Comparison of ENCODE assay signal across 10 cellular contexts in the genomic region with DNA sequence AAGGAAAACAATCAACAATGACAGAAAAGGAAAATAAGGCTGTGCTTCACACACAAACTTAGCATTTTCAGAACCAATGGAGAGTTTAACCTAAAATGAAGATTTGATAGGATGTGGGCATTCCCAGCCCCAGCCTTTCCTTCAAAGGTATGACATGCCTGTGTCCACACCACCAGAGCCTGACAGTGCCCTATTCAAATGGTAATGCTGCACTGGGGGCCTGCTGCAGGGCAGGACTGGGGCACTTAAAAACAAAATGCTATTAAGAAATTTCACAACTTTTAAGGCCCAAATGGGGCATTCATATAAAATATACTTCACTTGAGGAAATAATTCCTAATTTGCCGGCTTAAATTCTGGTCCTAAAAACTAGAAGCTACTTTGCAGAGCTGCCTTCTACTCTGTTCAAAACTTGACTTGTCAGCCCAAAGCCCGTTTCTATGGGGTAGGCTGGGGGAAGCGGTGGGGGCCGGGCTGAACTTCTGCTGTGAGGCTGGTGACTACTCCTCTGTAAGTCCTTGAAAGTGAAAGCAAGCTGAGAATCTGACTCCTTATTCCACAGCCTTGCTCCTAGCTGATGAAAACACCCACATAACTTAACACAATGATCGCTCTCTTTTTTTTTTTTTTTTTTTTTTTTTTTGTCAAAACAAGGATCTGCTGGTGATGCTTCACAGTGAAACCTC. TPM values are rescaled to one million over a fixed set of nuclear protein-coding genes. Genes with fewer than 3 reads are reported as not detected.
DNase-seq lines count a peak whose midpoint lies in the region; ATAC-seq, FAIRE-seq and TF ChIP-seq lines count a peak whose summit lies in the region.
"Had no signal": no experiment of that assay in that cellular context is flagged by ENCODE, and none has a peak within 500 bp of the region (broad histone marks: within the 10 kb centered on the region; RNA-seq: fewer than 3 reads in every experiment).

No MANE protein-coding gene starts in this region.

- H3K9ac ChIP-seq in astrocyte (ENCODE audit: low read length), result peak overlapping the region; percentile 40

- H3K27ac ChIP-seq in astrocyte (ENCODE audit: low read depth, low read length) (no peak overlapping the region), thyroid gland (peak overlapping the region; percentile 14 to 65 (median 45))

- ATAC-seq in left lobe of liver, result peak; percentile 39
- ATAC-seq in HG02970 (IDR thresholded peaks at IDR 0.05; ENCODE audit: low FRiP score, unreplicated experiment), result no peak
- ATAC-seq: mucosa of descending colon had no signal

- 35 to 69% methylated on average over 5 of the region's 5 CpGs for WGBS in thyroid gland, 2 donors

- H3K36me3 Mint-ChIP-seq in astrocyte (ENCODE audit: low read depth, unreplicated experiment), result peaks cover 9% of the 10 kb centered on the region

- peak; percentile 34 for DNase-seq in stimulated activated CD4-positive, alpha-beta T cell treated with anti-CD3 and anti-CD28 coated beads, Interleukin-15, amount 100 ng/mL, for 24 hours
- DNase-seq in stimulated activated CD4-positive, alpha-beta T cell treated with anti-CD3 and anti-CD28 coated beads, Interleukin-4, amount 100 ng/mL, for 24 hours, result no peak
- peak; percentile 62 for DNase-seq in astrocyte (ENCODE audit: low read depth)
- no peak for DNase-seq in left lobe of liver (ENCODE audit: low spot score)
- peak; percentile 67 to 79 for DNase-seq in thyroid gland
- DNase-seq in NCI-H2029 treated with DMSO at 0.1 percent for 48 hours (lab: John Stamatoyannopoulos, UW), result no peak
- no peak for DNase-seq in DMS79 treated with DMSO at 0.1 percent for 48 hours (lab: John Stamatoyannopoulos, UW)
- DNase-seq: mucosa of descending colon, NCI-H1105 had no signal

- H3K4me1 Mint-ChIP-seq in astrocyte (ENCODE audit: low read depth, unreplicated experiment), result peaks cover 25% of the 10 kb centered on the region

- intact Hi-C loops in thyroid gland (cut with DNase I), result no loop called here

- TF ChIP-seq POLR2A in thyroid gland (IDR thresholded peaks at IDR 0.05), result no peak

- H3K9me3 Mint-ChIP-seq in astrocyte (ENCODE audit: unreplicated experiment), result no peaks in the 10 kb centered on the region

- peak overlapping the region; percentile 66 for H3K4me3 Mint-ChIP-seq in astrocyte (ENCODE audit: unreplicated experiment)

- peak overlapping the region; percentile 89 for H3K27ac Mint-ChIP-seq in astrocyte (ENCODE audit: unreplicated experiment)

- peak overlapping the region; percentile 58 for H3K4me2 ChIP-seq in astrocyte (ENCODE audit: low read length)

- H3K4me3 ChIP-seq in astrocyte (ENCODE audit: insufficient read depth, low read depth, low read length) (no peak overlapping the region), thyroid gland (replicated peaks in 1 of 3) (no peak overlapping the region)
- H3K4me3 ChIP-seq: mucosa of descending colon had no signal

- H3K27me3 ChIP-seq in astrocyte (ENCODE audit: insufficient read depth, low read length), result no peaks in the 10 kb centered on the region
- H3K27me3 ChIP-seq in thyroid gland, result no peaks in the 10 kb centered on the region

- no peaks in the 10 kb centered on the region for H3K27me3 Mint-ChIP-seq in astrocyte (ENCODE audit: low read depth, unreplicated experiment)

- no peaks in the 10 kb centered on the region for H4K20me1 ChIP-seq in astrocyte (ENCODE audit: insufficient read depth, low read length)

- H3K79me2 ChIP-seq in astrocyte (ENCODE audit: insufficient read depth, low read length), result no peaks in the 10 kb centered on the region

- H2AFZ ChIP-seq in astrocyte (ENCODE audit: low read depth, low read length), result no peak overlapping the region

- FAIRE-seq in astrocyte (lab: Jason Lieb, UNC), result no peak

- H3K9me3 ChIP-seq in astrocyte (ENCODE audit: insufficient read depth, low read depth, low read length) (no peaks in the 10 kb centered on the region), thyroid gland (no peaks in the 10 kb centered on the region)
- H3K9me3 ChIP-seq: mucosa of descending colon had no signal

- TF ChIP-seq CTCF in astrocyte (IDR thresholded peaks at IDR 0.05; ENCODE audit: insufficient read depth, low read depth, low read length) (no peak), thyroid gland (IDR thresholded peaks at IDR 0.05) (no peak)

- H3K4me1 ChIP-seq in astrocyte (ENCODE audit: insufficient read depth, low read length), result no peaks in the 10 kb centered on the region
- peaks cover 0 to 5% of the 10 kb centered on the region in 2 donors for H3K4me1 ChIP-seq in thyroid gland

- peaks cover 17% of the 10 kb centered on the region for H3K36me3 ChIP-seq in astrocyte (ENCODE audit: insufficient read depth, low read length)
- peaks cover 9 to 17% of the 10 kb centered on the region in 2 donors for H3K36me3 ChIP-seq in thyroid gland

RNA-seq across cellular contexts. Expression of gene TKT, which starts 31.0 kb away (rescaled TPM):
- total RNA-seq in astrocyte (265 and 318 TPM in 2 replicates), left lobe of liver (109 TPM), thyroid gland (100 to 1,000 TPM; 468 to 962 (median 800) TPM)

Comparison
In these comparisons a context has a peak if more than half of its experiments do, and no peak if none do; other contexts are left out.
1. DNase-seq: peak in stimulated activated CD4-positive, alpha-beta T cell treated with anti-CD3 and anti-CD28 coated beads, Interleukin-15, amount 100 ng/mL, for 24 hours (single experiment), astrocyte (single experiment) and thyroid gland (2 of 2); none in stimulated activated CD4-positive, alpha-beta T cell treated with anti-CD3 and anti-CD28 coated beads, Interleukin-4, amount 100 ng/mL, for 24 hours (single experiment), left lobe of liver (single experiment), NCI-H2029 treated with DMSO at 0.1 percent for 48 hours (single experiment) and DMS79 treated with DMSO at 0.1 percent for 48 hours (single experiment).